ENCODE assay signal across 26 cellular contexts in the genomic region with DNA sequence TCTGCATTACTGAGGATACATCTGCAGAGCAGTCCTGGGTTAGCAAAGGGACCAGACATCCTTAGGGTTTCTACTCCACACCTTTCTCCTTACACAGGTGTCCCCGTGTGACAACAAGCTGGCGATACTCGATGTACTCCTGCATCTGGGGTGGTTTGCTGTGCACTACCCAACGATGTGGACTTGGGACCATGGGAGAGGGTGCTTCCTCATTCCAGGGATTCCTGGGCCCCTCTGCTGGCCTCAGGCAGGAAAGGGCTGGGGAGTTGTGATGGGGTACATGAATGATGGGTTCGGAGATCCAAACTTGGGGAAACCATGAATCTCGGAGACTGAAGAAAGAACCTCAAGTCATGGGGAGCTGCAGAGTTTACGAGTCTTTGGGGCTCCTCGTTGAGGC.
"Had no signal": no experiment of that assay in that cellular context is flagged by ENCODE, and none has a peak within 500 bp of the region (broad histone marks: within the 10 kb centered on the region; RNA-seq: fewer than 3 reads in every experiment).

No MANE protein-coding gene starts in this region.

- H3K4me3 ChIP-seq: colonic mucosa, esophagus squamous epithelium, heart right ventricle, lower lobe of right lung, sigmoid colon, stomach, thyroid gland had no signal

- FAIRE-seq: endometrium, islet of Langerhans had no signal

- H3K9ac ChIP-seq: parathyroid adenoma had no signal

- H3K27me3 Mint-ChIP-seq: progenitor cell of endocrine pancreas had no signal

- H3K4me1 ChIP-seq: colonic mucosa, esophagus squamous epithelium, heart right ventricle, lower lobe of right lung, parathyroid adenoma, sigmoid colon, stomach, thyroid gland had no signal

- H3K4me3 Mint-ChIP-seq: natural killer cell; stimulated activated effector memory CD8-positive, alpha-beta T cell treated with anti-CD3 and anti-CD28 coated beads, Interleukin-12 subunit alpha, Interleukin-12 subunit beta, amount 100 ng/mL, for 72 hours had no signal

- H3K27ac ChIP-seq: colonic mucosa, esophagus squamous epithelium, heart right ventricle, lower lobe of right lung, neutrophil, parathyroid adenoma, sigmoid colon, stomach, thyroid gland had no signal

- H2AFZ ChIP-seq: parathyroid adenoma had no signal

- H3K27me3 ChIP-seq: colonic mucosa, esophagus squamous epithelium, heart right ventricle, neutrophil, sigmoid colon, stomach, thyroid gland had no signal

- H3K9me3 ChIP-seq: colonic mucosa, esophagus squamous epithelium, lower lobe of right lung, neutrophil, thyroid gland had no signal

- H3K36me3 Mint-ChIP-seq: natural killer cell had no signal

- H3K79me2 ChIP-seq: parathyroid adenoma had no signal

- ATAC-seq: heart right ventricle; left ventricle myocardium superior; lower lobe of right lung; natural killer cell; stimulated activated effector memory CD8-positive, alpha-beta T cell treated with anti-CD3 and anti-CD28 coated beads, Interleukin-12 subunit alpha, Interleukin-12 subunit beta, amount 100 ng/mL, for 72 hours had no signal

- H3K36me3 ChIP-seq: colonic mucosa, esophagus squamous epithelium, heart right ventricle, lower lobe of right lung, neutrophil, sigmoid colon, stomach, thyroid gland had no signal

- DNase-seq: colonic mucosa; dermis blood vessel endothelial cell; effector memory CD4-positive, alpha-beta T cell; erythroblast; esophagus squamous epithelium; foreskin melanocyte; glutamatergic neuron; heart right ventricle; hippocampal formation; kidney glomerular epithelial cell; left ventricle myocardium superior; lower lobe of right lung; natural killer cell; sigmoid colon; stimulated activated CD4-positive, alpha-beta T cell treated with anti-CD3 and anti-CD28 coated beads, Interleukin-2, amount 100 ng/mL, for 24 hours; stimulated activated CD4-positive, alpha-beta T cell treated with anti-CD3 and anti-CD28 coated beads, Interleukin-4, amount 100 ng/mL, for 24 hours; stimulated activated naive CD4-positive, alpha-beta T cell treated with Interleukin-2 at 50 U/mL for 16 hours; stomach; thyroid gland; trophoblast cell had no signal

- H3K4me1 Mint-ChIP-seq: natural killer cell; stimulated activated effector memory CD8-positive, alpha-beta T cell treated with anti-CD3 and anti-CD28 coated beads, Interleukin-12 subunit alpha, Interleukin-12 subunit beta, amount 100 ng/mL, for 72 hours had no signal

- H3K27ac Mint-ChIP-seq: natural killer cell; progenitor cell of endocrine pancreas; stimulated activated effector memory CD8-positive, alpha-beta T cell treated with anti-CD3 and anti-CD28 coated beads, Interleukin-12 subunit alpha, Interleukin-12 subunit beta, amount 100 ng/mL, for 72 hours had no signal
